Comparison of ENCODE assay signal across 20 cellular contexts in genomic region chr2:8244634-8245033, GRCh38.
DNase-seq lines count a peak whose midpoint lies in the region; ATAC-seq and TF ChIP-seq lines count a peak whose summit lies in the region.
"Had no signal": no experiment of that assay in that cellular context is flagged by ENCODE, and none has a peak within 500 bp of the region (broad histone marks: within the 10 kb centered on the region; RNA-seq: fewer than 3 reads in every experiment).

No MANE protein-coding gene starts in this region.

- peaks cover 10% of the 10 kb centered on the region for H3K36me3 Mint-ChIP-seq in activated T-helper 17 cell treated with anti-CD3 and anti-CD28 coated beads, Interleukin-2, amount 50 U/mL, for 72 hours (ENCODE audit: low read depth)
- H3K36me3 Mint-ChIP-seq in stimulated activated memory B cell treated with anti-CD40 and anti-IgM and Interleukin-4, amounts not matched to agents 10 μg/mL and 1 μg/mL and 100 μg/mL, for 72 hours, result no peaks in the 10 kb centered on the region
- H3K36me3 Mint-ChIP-seq: type B pancreatic cell had no signal

- no peak for TF ChIP-seq CTCF in neutrophil (IDR thresholded peaks at IDR 0.05)
- TF ChIP-seq CTCF in lower leg skin (IDR thresholded peaks at IDR 0.05), result no peak

- H3K27me3 ChIP-seq in neutrophil, result no peaks in the 10 kb centered on the region
- H3K27me3 ChIP-seq: gastroesophageal sphincter had no signal

- TF ChIP-seq POLR2A in lower leg skin (IDR thresholded peaks at IDR 0.05), result no peak

- peak overlapping the region; percentile 61 for H3K27ac Mint-ChIP-seq in activated T-helper 17 cell treated with anti-CD3 and anti-CD28 coated beads, Interleukin-2, amount 50 U/mL, for 72 hours
- H3K27ac Mint-ChIP-seq in stimulated activated memory B cell treated with anti-CD40 and anti-IgM and Interleukin-4, amounts not matched to agents 10 μg/mL and 1 μg/mL and 100 μg/mL, for 72 hours, result no peak overlapping the region
- H3K27ac Mint-ChIP-seq: activated CD4-positive, alpha-beta T cell treated with anti-CD3 and anti-CD28 coated beads, Interleukin-2, amount 10 ng/mL, durations not matched to agents 24 days and 14 days; stimulated activated naive CD8-positive, alpha-beta T cell treated with anti-CD3 and anti-CD28 coated beads, Interleukin-15, amount 100 ng/mL, for 72 hours; type B pancreatic cell had no signal

- WGBS in lower leg skin, 2 donors, result 84 to 89% methylated on average over 2 of the region's 2 CpGs

- intact Hi-C loops in lower leg skin (cut with DNase I; ENCODE audit: low total_unique reads), result no loop called here

- peaks cover 19% of the 10 kb centered on the region for H3K4me1 Mint-ChIP-seq in activated T-helper 17 cell treated with anti-CD3 and anti-CD28 coated beads, Interleukin-2, amount 50 U/mL, for 72 hours
- H3K4me1 Mint-ChIP-seq in stimulated activated memory B cell treated with anti-CD40 and anti-IgM and Interleukin-4, amounts not matched to agents 10 μg/mL and 1 μg/mL and 100 μg/mL, for 72 hours, result peaks cover 14% of the 10 kb centered on the region

- H3K27ac ChIP-seq in neutrophil, result peak overlapping the region; percentile 53
- H3K27ac ChIP-seq: gastroesophageal sphincter, parathyroid adenoma had no signal

- H3K4me3 Mint-ChIP-seq in activated T-helper 17 cell treated with anti-CD3 and anti-CD28 coated beads, Interleukin-2, amount 50 U/mL, for 72 hours, result no peak overlapping the region
- no peak overlapping the region for H3K4me3 Mint-ChIP-seq in stimulated activated memory B cell treated with anti-CD40 and anti-IgM and Interleukin-4, amounts not matched to agents 10 μg/mL and 1 μg/mL and 100 μg/mL, for 72 hours
- H3K4me3 Mint-ChIP-seq: activated CD4-positive, alpha-beta T cell treated with anti-CD3 and anti-CD28 coated beads, Interleukin-2, amount 10 ng/mL, durations not matched to agents 24 days and 14 days; stimulated activated naive CD8-positive, alpha-beta T cell treated with anti-CD3 and anti-CD28 coated beads, Interleukin-15, amount 100 ng/mL, for 72 hours; type B pancreatic cell had no signal

- H3K4me3 ChIP-seq in neutrophil (ENCODE audit: low read depth in 1 of 2, low read length in 1 of 2) (no peak overlapping the region), lower leg skin (ENCODE audit: low read depth, poor library complexity, severe bottlenecking) (no peak overlapping the region)
- H3K4me3 ChIP-seq: gastroesophageal sphincter had no signal

- no peak for ATAC-seq in activated T-helper 17 cell treated with anti-CD3 and anti-CD28 coated beads, Interleukin-2, amount 50 U/mL, for 72 hours (replicated peaks)
- no peak for ATAC-seq in stimulated activated memory B cell treated with anti-CD40 and anti-IgM and Interleukin-4, amounts not matched to agents 10 μg/mL and 1 μg/mL and 100 μg/mL, for 72 hours
- ATAC-seq in HG03571 (IDR thresholded peaks at IDR 0.05; ENCODE audit: unreplicated experiment), result no peak
- ATAC-seq: gastroesophageal sphincter; left ventricle myocardium superior; stimulated activated naive CD8-positive, alpha-beta T cell treated with anti-CD3 and anti-CD28 coated beads, Interleukin-15, amount 100 ng/mL, for 72 hours had no signal

- H3K36me3 ChIP-seq in neutrophil, result no peaks in the 10 kb centered on the region
- H3K36me3 ChIP-seq: gastroesophageal sphincter had no signal

- H3K9me3 Mint-ChIP-seq in activated T-helper 17 cell treated with anti-CD3 and anti-CD28 coated beads, Interleukin-2, amount 50 U/mL, for 72 hours, result peaks cover 19% of the 10 kb centered on the region
- peaks cover 23% of the 10 kb centered on the region for H3K9me3 Mint-ChIP-seq in stimulated activated memory B cell treated with anti-CD40 and anti-IgM and Interleukin-4, amounts not matched to agents 10 μg/mL and 1 μg/mL and 100 μg/mL, for 72 hours

- H3K4me1 ChIP-seq in neutrophil (ENCODE audit: control insufficient read depth in 1 of 2, insufficient read depth in 1 of 2, low read depth in 1 of 2, low read length in 1 of 2), result peaks cover 8 to 14% of the 10 kb centered on the region in 2 experiments
- H3K4me1 ChIP-seq: parathyroid adenoma had no signal

- H3K9me3 ChIP-seq in neutrophil, result no peaks in the 10 kb centered on the region

- no peaks in the 10 kb centered on the region for H3K27me3 Mint-ChIP-seq in activated T-helper 17 cell treated with anti-CD3 and anti-CD28 coated beads, Interleukin-2, amount 50 U/mL, for 72 hours
- peaks cover 35% of the 10 kb centered on the region for H3K27me3 Mint-ChIP-seq in stimulated activated memory B cell treated with anti-CD40 and anti-IgM and Interleukin-4, amounts not matched to agents 10 μg/mL and 1 μg/mL and 100 μg/mL, for 72 hours
- H3K27me3 Mint-ChIP-seq: activated CD4-positive, alpha-beta T cell treated with anti-CD3 and anti-CD28 coated beads, Interleukin-2, amount 10 ng/mL, durations not matched to agents 24 days and 14 days; type B pancreatic cell had no signal

- peak; percentile 39 for DNase-seq in GDM1 (lab: John Stamatoyannopoulos, UW)
- DNase-seq in NOMO-1 (lab: John Stamatoyannopoulos, UW; ENCODE audit: unreplicated experiment in 2 of 2), result peak; percentile 64 to 81
- no peak for DNase-seq in NCI-H1048 (lab: John Stamatoyannopoulos, UW)
- no peak for DNase-seq in lower leg skin (ENCODE audit: low spot score in 2 of 2)
- DNase-seq: activated CD4-positive, alpha-beta T cell treated with anti-CD3 and anti-CD28 coated beads, Interleukin-2, amount 10 ng/mL, durations not matched to agents 24 days and 14 days; activated naive CD4-positive, alpha-beta T cell; anterior cingulate cortex; Calu3; central memory CD4-positive, alpha-beta T cell; left ventricle myocardium superior; NCI-H2029; NCI-H446 treated with DMSO at 0.1 percent for 48 hours; stimulated activated naive CD8-positive, alpha-beta T cell treated with anti-CD3 and anti-CD28 coated beads, Interleukin-15, amount 100 ng/mL, for 72 hours had no signal

Comparison
In these comparisons a context has a peak if more than half of its experiments do, and no peak if none do; other contexts are left out.
1. DNase-seq: peak in GDM1 (single experiment) and NOMO-1 (2 of 2); none in NCI-H1048 (single experiment) and lower leg skin (0 of 2).